Comparison of ENCODE assay signal across 1 cellular context in the genomic region with DNA sequence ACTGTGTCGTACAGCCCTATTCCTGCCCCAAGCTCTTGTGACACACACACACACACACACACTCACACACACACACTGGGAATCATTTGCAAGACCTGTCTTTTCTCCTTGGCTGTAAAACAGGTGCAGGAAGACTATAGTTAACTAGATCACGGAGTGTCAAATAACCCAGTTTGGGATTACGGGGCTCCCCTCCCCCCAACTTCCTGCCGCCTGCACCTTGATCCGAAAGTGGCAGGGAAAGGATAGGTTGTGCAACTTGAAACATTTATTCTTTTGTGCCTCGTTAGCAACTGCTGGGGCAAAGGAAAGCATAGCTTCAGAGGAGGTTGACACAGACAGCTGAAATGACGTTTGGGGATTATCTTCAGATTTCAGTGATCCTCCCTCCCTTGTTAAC.
A peak's percentile ranks its signal among the peaks of the same experiment; 100 is the strongest.
TF ChIP-seq lines count a peak whose summit lies in the region.

No MANE protein-coding gene starts in this region.

TF ChIP-seq in HepG2, 621 proteins besides CTCF, POLR2A, EP300 and RAD21 (continued from another document and continues in another):
- TF ChIP-seq TGIF2 (CRISPR knock-in tag; IDR thresholded peaks at IDR 0.05) (no peak), HNF4A (CRISPR knock-in tag; IDR thresholded peaks at IDR 0.05) (peak; percentile 75), FOXK2 (IDR thresholded peaks at IDR 0.05) (no peak), HNF4G (IDR thresholded peaks at IDR 0.05; ENCODE audit: borderline replicate concordance, low read depth, low read length) (peak; percentile 38; the same call in 1 of the 2 replicates), HNF4G (CRISPR knock-in tag; IDR thresholded peaks at IDR 0.05; ENCODE audit: borderline replicate concordance, low read depth) (no peak), ELF4 (CRISPR knock-in tag; IDR thresholded peaks at IDR 0.05; ENCODE audit: borderline replicate concordance) (no peak), ZNF329 (CRISPR knock-in tag; IDR thresholded peaks at IDR 0.05; ENCODE audit: low read depth) (no peak), CHCHD3 (CRISPR knock-in tag; IDR thresholded peaks at IDR 0.05) (no peak), FOXP1 (IDR thresholded peaks at IDR 0.05) (no peak), FOXP1 (CRISPR knock-in tag; IDR thresholded peaks at IDR 0.05) (no peak), TBX3 (IDR thresholded peaks at IDR 0.05; ENCODE audit: borderline replicate concordance) (no peak), ZNF430 (CRISPR knock-in tag; IDR thresholded peaks at IDR 0.05) (no peak), ZNF7 (CRISPR knock-in tag; IDR thresholded peaks at IDR 0.05) (no peak), ZNF451 (CRISPR knock-in tag; IDR thresholded peaks at IDR 0.05) (no peak), HMG20A (CRISPR knock-in tag; IDR thresholded peaks at IDR 0.05; ENCODE audit: borderline replicate concordance) (no peak), RBAK (CRISPR knock-in tag; IDR thresholded peaks at IDR 0.05) (no peak), ZNF83 (CRISPR knock-in tag; IDR thresholded peaks at IDR 0.05; ENCODE audit: borderline replicate concordance) (no peak), ATRX (CRISPR knock-in tag; IDR thresholded peaks at IDR 0.05; ENCODE audit: borderline replicate concordance) (no peak), NR2C2 (CRISPR knock-in tag; IDR thresholded peaks at IDR 0.05; ENCODE audit: borderline replicate concordance) (no peak), RFXANK (CRISPR knock-in tag; IDR thresholded peaks at IDR 0.05) (no peak), RARA (CRISPR knock-in tag; IDR thresholded peaks at IDR 0.05) (no peak), SKI (IDR thresholded peaks at IDR 0.05; ENCODE audit: partially characterized antibody) (no peak), MTA3 (CRISPR knock-in tag; IDR thresholded peaks at IDR 0.05) (no peak), ZSCAN31 (CRISPR knock-in tag; IDR thresholded peaks at IDR 0.05; ENCODE audit: low read depth) (no peak), MIER3 (CRISPR knock-in tag; IDR thresholded peaks at IDR 0.05; ENCODE audit: borderline replicate concordance) (no peak), ZNF333 (CRISPR knock-in tag; IDR thresholded peaks at IDR 0.05; ENCODE audit: borderline replicate concordance) (no peak), FOXJ3 (CRISPR knock-in tag; IDR thresholded peaks at IDR 0.05; ENCODE audit: borderline replicate concordance) (no peak), ZNF878 (CRISPR knock-in tag; IDR thresholded peaks at IDR 0.05) (no peak), ZNF790 (CRISPR knock-in tag; IDR thresholded peaks at IDR 0.05; ENCODE audit: borderline replicate concordance) (no peak), PITX1 (CRISPR knock-in tag; IDR thresholded peaks at IDR 0.05) (no peak), DNMT3B (CRISPR knock-in tag; conservative IDR thresholded peaks at IDR 0.05) (no peak), DNMT1 (CRISPR knock-in tag; IDR thresholded peaks at IDR 0.05) (no peak), HDAC2 (CRISPR knock-in tag; IDR thresholded peaks at IDR 0.05) (peak; percentile 34; the same call in 1 of the 2 replicates), ZNF549 (CRISPR knock-in tag; IDR thresholded peaks at IDR 0.05) (no peak), SMARCC2 (IDR thresholded peaks at IDR 0.05) (no peak), LCORL (IDR thresholded peaks at IDR 0.05) (no peak), LCORL (CRISPR knock-in tag; IDR thresholded peaks at IDR 0.05) (peak; percentile 51; the same call in 1 of the 2 replicates), REXO4 (CRISPR knock-in tag; IDR thresholded peaks at IDR 0.05; ENCODE audit: borderline replicate concordance) (no peak), POLR2G (IDR thresholded peaks at IDR 0.05; ENCODE audit: low read depth, low read length) (no peak), KAT7 (CRISPR knock-in tag; IDR thresholded peaks at IDR 0.05; ENCODE audit: borderline replicate concordance) (no peak), HOXD1 (CRISPR knock-in tag; IDR thresholded peaks at IDR 0.05) (no peak), TBX2 (CRISPR knock-in tag; IDR thresholded peaks at IDR 0.05; ENCODE audit: borderline replicate concordance) (no peak), ZNF746 (CRISPR knock-in tag; IDR thresholded peaks at IDR 0.05) (no peak), ZNF766 (CRISPR knock-in tag; IDR thresholded peaks at IDR 0.05; ENCODE audit: borderline replicate concordance) (no peak), SOX13 (IDR thresholded peaks at IDR 0.05) (no peak), SOX13 (CRISPR knock-in tag; conservative IDR thresholded peaks at IDR 0.05 in 1 of 2, IDR thresholded peaks at IDR 0.05 in 1 of 2) (0 out of 4 replicates have a peak, but pooled peaks of 1 of the 2 experiments have one; percentile 37), ZNF558 (CRISPR knock-in tag; IDR thresholded peaks at IDR 0.05; ENCODE audit: borderline replicate concordance) (no peak)
- TF ChIP-seq, protein P1, sequence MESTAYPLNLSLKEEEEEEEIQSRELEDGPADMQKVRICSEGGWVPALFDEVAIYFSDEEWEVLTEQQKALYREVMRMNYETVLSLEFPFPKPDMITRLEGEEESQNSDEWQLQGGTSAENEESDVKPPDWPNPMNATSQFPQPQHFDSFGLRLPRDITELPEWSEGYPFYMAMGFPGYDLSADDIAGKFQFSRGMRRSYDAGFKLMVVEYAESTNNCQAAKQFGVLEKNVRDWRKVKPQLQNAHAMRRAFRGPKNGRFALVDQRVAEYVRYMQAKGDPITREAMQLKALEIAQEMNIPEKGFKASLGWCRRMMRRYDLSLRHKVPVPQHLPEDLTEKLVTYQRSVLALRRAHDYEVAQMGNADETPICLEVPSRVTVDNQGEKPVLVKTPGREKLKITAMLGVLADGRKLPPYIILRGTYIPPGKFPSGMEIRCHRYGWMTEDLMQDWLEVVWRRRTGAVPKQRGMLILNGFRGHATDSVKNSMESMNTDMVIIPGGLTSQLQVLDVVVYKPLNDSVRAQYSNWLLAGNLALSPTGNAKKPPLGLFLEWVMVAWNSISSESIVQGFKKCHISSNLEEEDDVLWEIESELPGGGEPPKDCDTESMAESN (CRISPR knock-in tag; conservative IDR thresholded peaks at IDR 0.05): 0 out of 2 replicates have a peak, but pooled peaks have one; percentile 19
- TF ChIP-seq, protein P2, sequence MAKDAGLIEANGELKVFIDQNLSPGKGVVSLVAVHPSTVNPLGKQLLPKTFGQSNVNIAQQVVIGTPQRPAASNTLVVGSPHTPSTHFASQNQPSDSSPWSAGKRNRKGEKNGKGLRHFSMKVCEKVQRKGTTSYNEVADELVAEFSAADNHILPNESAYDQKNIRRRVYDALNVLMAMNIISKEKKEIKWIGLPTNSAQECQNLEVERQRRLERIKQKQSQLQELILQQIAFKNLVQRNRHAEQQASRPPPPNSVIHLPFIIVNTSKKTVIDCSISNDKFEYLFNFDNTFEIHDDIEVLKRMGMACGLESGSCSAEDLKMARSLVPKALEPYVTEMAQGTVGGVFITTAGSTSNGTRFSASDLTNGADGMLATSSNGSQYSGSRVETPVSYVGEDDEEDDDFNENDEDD (CRISPR knock-in tag; IDR thresholded peaks at IDR 0.05; ENCODE audit: borderline replicate concordance): no peak
- TF ChIP-seq, protein P3, sequence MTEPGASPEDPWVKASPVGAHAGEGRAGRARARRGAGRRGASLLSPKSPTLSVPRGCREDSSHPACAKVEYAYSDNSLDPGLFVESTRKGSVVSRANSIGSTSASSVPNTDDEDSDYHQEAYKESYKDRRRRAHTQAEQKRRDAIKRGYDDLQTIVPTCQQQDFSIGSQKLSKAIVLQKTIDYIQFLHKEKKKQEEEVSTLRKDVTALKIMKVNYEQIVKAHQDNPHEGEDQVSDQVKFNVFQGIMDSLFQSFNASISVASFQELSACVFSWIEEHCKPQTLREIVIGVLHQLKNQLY (CRISPR knock-in tag; IDR thresholded peaks at IDR 0.05): no peak
- TF ChIP-seq, protein P4, sequence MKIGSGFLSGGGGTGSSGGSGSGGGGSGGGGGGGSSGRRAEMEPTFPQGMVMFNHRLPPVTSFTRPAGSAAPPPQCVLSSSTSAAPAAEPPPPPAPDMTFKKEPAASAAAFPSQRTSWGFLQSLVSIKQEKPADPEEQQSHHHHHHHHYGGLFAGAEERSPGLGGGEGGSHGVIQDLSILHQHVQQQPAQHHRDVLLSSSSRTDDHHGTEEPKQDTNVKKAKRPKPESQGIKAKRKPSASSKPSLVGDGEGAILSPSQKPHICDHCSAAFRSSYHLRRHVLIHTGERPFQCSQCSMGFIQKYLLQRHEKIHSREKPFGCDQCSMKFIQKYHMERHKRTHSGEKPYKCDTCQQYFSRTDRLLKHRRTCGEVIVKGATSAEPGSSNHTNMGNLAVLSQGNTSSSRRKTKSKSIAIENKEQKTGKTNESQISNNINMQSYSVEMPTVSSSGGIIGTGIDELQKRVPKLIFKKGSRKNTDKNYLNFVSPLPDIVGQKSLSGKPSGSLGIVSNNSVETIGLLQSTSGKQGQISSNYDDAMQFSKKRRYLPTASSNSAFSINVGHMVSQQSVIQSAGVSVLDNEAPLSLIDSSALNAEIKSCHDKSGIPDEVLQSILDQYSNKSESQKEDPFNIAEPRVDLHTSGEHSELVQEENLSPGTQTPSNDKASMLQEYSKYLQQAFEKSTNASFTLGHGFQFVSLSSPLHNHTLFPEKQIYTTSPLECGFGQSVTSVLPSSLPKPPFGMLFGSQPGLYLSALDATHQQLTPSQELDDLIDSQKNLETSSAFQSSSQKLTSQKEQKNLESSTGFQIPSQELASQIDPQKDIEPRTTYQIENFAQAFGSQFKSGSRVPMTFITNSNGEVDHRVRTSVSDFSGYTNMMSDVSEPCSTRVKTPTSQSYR (CRISPR knock-in tag; IDR thresholded peaks at IDR 0.05; ENCODE audit: borderline replicate concordance): peak; percentile 95
- TF ChIP-seq, protein P5, sequence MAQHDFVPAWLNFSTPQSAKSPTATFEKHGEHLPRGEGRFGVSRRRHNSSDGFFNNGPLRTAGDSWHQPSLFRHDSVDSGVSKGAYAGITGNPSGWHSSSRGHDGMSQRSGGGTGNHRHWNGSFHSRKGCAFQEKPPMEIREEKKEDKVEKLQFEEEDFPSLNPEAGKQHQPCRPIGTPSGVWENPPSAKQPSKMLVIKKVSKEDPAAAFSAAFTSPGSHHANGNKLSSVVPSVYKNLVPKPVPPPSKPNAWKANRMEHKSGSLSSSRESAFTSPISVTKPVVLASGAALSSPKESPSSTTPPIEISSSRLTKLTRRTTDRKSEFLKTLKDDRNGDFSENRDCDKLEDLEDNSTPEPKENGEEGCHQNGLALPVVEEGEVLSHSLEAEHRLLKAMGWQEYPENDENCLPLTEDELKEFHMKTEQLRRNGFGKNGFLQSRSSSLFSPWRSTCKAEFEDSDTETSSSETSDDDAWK (CRISPR knock-in tag; IDR thresholded peaks at IDR 0.05): no peak
- TF ChIP-seq, protein P6, sequence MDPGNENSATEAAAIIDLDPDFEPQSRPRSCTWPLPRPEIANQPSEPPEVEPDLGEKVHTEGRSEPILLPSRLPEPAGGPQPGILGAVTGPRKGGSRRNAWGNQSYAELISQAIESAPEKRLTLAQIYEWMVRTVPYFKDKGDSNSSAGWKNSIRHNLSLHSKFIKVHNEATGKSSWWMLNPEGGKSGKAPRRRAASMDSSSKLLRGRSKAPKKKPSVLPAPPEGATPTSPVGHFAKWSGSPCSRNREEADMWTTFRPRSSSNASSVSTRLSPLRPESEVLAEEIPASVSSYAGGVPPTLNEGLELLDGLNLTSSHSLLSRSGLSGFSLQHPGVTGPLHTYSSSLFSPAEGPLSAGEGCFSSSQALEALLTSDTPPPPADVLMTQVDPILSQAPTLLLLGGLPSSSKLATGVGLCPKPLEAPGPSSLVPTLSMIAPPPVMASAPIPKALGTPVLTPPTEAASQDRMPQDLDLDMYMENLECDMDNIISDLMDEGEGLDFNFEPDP (CRISPR knock-in tag; conservative IDR thresholded peaks at IDR 0.05): 0 out of 2 replicates have a peak, but pooled peaks have one; percentile 56
- TF ChIP-seq, protein P7, sequence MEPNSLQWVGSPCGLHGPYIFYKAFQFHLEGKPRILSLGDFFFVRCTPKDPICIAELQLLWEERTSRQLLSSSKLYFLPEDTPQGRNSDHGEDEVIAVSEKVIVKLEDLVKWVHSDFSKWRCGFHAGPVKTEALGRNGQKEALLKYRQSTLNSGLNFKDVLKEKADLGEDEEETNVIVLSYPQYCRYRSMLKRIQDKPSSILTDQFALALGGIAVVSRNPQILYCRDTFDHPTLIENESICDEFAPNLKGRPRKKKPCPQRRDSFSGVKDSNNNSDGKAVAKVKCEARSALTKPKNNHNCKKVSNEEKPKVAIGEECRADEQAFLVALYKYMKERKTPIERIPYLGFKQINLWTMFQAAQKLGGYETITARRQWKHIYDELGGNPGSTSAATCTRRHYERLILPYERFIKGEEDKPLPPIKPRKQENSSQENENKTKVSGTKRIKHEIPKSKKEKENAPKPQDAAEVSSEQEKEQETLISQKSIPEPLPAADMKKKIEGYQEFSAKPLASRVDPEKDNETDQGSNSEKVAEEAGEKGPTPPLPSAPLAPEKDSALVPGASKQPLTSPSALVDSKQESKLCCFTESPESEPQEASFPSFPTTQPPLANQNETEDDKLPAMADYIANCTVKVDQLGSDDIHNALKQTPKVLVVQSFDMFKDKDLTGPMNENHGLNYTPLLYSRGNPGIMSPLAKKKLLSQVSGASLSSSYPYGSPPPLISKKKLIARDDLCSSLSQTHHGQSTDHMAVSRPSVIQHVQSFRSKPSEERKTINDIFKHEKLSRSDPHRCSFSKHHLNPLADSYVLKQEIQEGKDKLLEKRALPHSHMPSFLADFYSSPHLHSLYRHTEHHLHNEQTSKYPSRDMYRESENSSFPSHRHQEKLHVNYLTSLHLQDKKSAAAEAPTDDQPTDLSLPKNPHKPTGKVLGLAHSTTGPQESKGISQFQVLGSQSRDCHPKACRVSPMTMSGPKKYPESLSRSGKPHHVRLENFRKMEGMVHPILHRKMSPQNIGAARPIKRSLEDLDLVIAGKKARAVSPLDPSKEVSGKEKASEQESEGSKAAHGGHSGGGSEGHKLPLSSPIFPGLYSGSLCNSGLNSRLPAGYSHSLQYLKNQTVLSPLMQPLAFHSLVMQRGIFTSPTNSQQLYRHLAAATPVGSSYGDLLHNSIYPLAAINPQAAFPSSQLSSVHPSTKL (CRISPR knock-in tag; IDR thresholded peaks at IDR 0.05): peak; percentile 22; the same call in 1 of the 2 replicates
- TF ChIP-seq, protein P8, sequence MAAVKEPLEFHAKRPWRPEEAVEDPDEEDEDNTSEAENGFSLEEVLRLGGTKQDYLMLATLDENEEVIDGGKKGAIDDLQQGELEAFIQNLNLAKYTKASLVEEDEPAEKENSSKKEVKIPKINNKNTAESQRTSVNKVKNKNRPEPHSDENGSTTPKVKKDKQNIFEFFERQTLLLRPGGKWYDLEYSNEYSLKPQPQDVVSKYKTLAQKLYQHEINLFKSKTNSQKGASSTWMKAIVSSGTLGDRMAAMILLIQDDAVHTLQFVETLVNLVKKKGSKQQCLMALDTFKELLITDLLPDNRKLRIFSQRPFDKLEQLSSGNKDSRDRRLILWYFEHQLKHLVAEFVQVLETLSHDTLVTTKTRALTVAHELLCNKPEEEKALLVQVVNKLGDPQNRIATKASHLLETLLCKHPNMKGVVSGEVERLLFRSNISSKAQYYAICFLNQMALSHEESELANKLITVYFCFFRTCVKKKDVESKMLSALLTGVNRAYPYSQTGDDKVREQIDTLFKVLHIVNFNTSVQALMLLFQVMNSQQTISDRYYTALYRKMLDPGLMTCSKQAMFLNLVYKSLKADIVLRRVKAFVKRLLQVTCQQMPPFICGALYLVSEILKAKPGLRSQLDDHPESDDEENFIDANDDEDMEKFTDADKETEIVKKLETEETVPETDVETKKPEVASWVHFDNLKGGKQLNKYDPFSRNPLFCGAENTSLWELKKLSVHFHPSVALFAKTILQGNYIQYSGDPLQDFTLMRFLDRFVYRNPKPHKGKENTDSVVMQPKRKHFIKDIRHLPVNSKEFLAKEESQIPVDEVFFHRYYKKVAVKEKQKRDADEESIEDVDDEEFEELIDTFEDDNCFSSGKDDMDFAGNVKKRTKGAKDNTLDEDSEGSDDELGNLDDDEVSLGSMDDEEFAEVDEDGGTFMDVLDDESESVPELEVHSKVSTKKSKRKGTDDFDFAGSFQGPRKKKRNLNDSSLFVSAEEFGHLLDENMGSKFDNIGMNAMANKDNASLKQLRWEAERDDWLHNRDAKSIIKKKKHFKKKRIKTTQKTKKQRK (IDR thresholded peaks at IDR 0.05; ENCODE audit: low read length): no peak
